In genomic region chr2:129462967-129463366, GRCh38 we compare ENCODE assay signal across 24 cellular contexts.
"Had no signal": no experiment of that assay in that cellular context is flagged by ENCODE, and none has a peak within 500 bp of the region (broad histone marks: within the 10 kb centered on the region; RNA-seq: fewer than 3 reads in every experiment).

No MANE protein-coding gene starts in this region.

- H3K27ac ChIP-seq: colonic mucosa, coronary artery, dorsolateral prefrontal cortex, epithelial cell of prostate, esophagus squamous epithelium, foreskin keratinocyte, gastrocnemius medialis, gastroesophageal sphincter, heart left ventricle, heart right ventricle had no signal

- H3K27me3 ChIP-seq: colonic mucosa, dorsolateral prefrontal cortex, esophagus squamous epithelium, foreskin keratinocyte, gastroesophageal sphincter, heart left ventricle had no signal

- H3K27me3 Mint-ChIP-seq: dendritic cell treated with granulocyte-macrophage colony-stimulating factor and Interleukin-4, amounts not matched to agents 40 ng/mL and 50 ng/mL, for 4 days; effector memory CD8-positive, alpha-beta T cell had no signal

- H3K4me3 ChIP-seq: colonic mucosa, coronary artery, dorsolateral prefrontal cortex, esophagus squamous epithelium, gastrocnemius medialis, gastroesophageal sphincter, heart left ventricle, heart right ventricle had no signal

- H3K9me3 ChIP-seq: colonic mucosa, esophagus squamous epithelium, gastrocnemius medialis, gastroesophageal sphincter, heart left ventricle, heart right ventricle had no signal

- H3K4me1 ChIP-seq: colonic mucosa, esophagus squamous epithelium, foreskin keratinocyte, gastrocnemius medialis, gastroesophageal sphincter, heart left ventricle, heart right ventricle had no signal

- H3K4me1 Mint-ChIP-seq: endodermal cell had no signal

- DNase-seq: colonic mucosa; cortex of kidney; dermis blood vessel endothelial cell; dorsolateral prefrontal cortex; effector CD4-positive, alpha-beta T cell; effector CD8-positive, alpha-beta T cell; effector memory CD4-positive, alpha-beta T cell; effector memory CD8-positive, alpha-beta T cell; endodermal cell; erythroblast; esophagus squamous epithelium; foreskin fibroblast; foreskin keratinocyte; foreskin melanocyte; gastrocnemius medialis; glutamatergic neuron; head of caudate nucleus; heart left ventricle; heart right ventricle had no signal

- ATAC-seq: effector memory CD8-positive, alpha-beta T cell; esophagus mucosa; foreskin keratinocyte; gastrocnemius medialis; gastroesophageal sphincter; heart left ventricle; heart right ventricle had no signal

- H3K27ac Mint-ChIP-seq: dendritic cell treated with granulocyte-macrophage colony-stimulating factor and Interleukin-4, amounts not matched to agents 40 ng/mL and 50 ng/mL, for 4 days; effector memory CD8-positive, alpha-beta T cell; endodermal cell had no signal

- H3K36me3 ChIP-seq: colonic mucosa, esophagus squamous epithelium, gastrocnemius medialis, gastroesophageal sphincter, heart left ventricle, heart right ventricle had no signal

- H3K4me3 Mint-ChIP-seq: dendritic cell treated with granulocyte-macrophage colony-stimulating factor and Interleukin-4, amounts not matched to agents 40 ng/mL and 50 ng/mL, for 4 days; effector memory CD8-positive, alpha-beta T cell; endodermal cell had no signal

- H3K9me3 Mint-ChIP-seq: endodermal cell had no signal
